Comparison of ENCODE assay signal across 23 cellular contexts in the genomic region with DNA sequence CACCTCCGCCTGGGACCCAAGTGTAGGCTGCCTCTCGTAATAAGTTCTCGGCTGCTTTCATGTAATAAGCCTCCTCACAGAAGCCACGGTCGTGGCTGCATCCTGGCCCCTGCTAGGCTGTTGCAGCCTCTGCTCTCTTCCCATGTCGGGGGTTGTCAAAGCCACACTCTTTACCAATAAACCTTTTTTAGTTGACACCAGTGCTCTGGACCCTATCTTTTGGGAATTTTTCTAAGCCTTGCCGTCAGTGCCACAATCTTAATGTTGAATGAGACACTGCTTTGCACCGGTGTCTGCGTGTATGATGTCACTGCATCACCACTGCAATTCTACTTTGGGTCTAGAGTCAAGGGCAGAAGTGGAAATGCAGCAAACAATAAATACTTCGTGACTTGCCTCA. TPM values are rescaled to one million over a fixed set of nuclear protein-coding genes. Genes with fewer than 3 reads are reported as not detected.
DNase-seq lines count a peak whose midpoint lies in the region; ATAC-seq and TF ChIP-seq lines count a peak whose summit lies in the region.
"Had no signal": no experiment of that assay in that cellular context is flagged by ENCODE, and none has a peak within 500 bp of the region (broad histone marks: within the 10 kb centered on the region; RNA-seq: fewer than 3 reads in every experiment).

No MANE protein-coding gene starts in this region.

- no peak for TF ChIP-seq POLR2A in uterus (IDR thresholded peaks at IDR 0.05)

- no peak for ATAC-seq in stimulated activated naive CD8-positive, alpha-beta T cell treated with anti-CD3 and anti-CD28 coated beads, Interleukin-15, Interleukin-2, amounts not matched to agents 100 U/mL and 50 U/mL, for 24 hours

- H3K9me3 Mint-ChIP-seq in stimulated activated naive CD8-positive, alpha-beta T cell treated with anti-CD3 and anti-CD28 coated beads, Interleukin-15, Interleukin-2, amounts not matched to agents 100 ng/mL and 50 ng/mL, for 24 hours, result no peaks in the 10 kb centered on the region

- peak overlapping the region; percentile 80 for H3K4me3 ChIP-seq in adipocyte (ENCODE audit: low read length)
- H3K4me3 ChIP-seq in uterus, result no peak overlapping the region
- H3K4me3 ChIP-seq: cardiac muscle cell had no signal

- H3K27me3 ChIP-seq in adipocyte (replicated peaks; ENCODE audit: control insufficient read depth, insufficient read depth, low read length) (no peaks in the 10 kb centered on the region), uterus (no peaks in the 10 kb centered on the region)
- H3K27me3 ChIP-seq: foreskin keratinocyte had no signal

- peaks cover 62% of the 10 kb centered on the region for H3K4me1 Mint-ChIP-seq in stimulated activated naive CD8-positive, alpha-beta T cell treated with anti-CD3 and anti-CD28 coated beads, Interleukin-15, Interleukin-2, amounts not matched to agents 100 ng/mL and 50 ng/mL, for 24 hours (ENCODE audit: low read depth)

- peak overlapping the region; percentile 84 for H3K27ac Mint-ChIP-seq in stimulated activated naive CD8-positive, alpha-beta T cell treated with anti-CD3 and anti-CD28 coated beads, Interleukin-15, Interleukin-2, amounts not matched to agents 100 ng/mL and 50 ng/mL, for 24 hours

- H3K36me3 Mint-ChIP-seq in stimulated activated naive CD8-positive, alpha-beta T cell treated with anti-CD3 and anti-CD28 coated beads, Interleukin-15, Interleukin-2, amounts not matched to agents 100 ng/mL and 50 ng/mL, for 24 hours (ENCODE audit: low read depth), result no peaks in the 10 kb centered on the region

- H3K27me3 Mint-ChIP-seq in stimulated activated naive CD8-positive, alpha-beta T cell treated with anti-CD3 and anti-CD28 coated beads, Interleukin-15, Interleukin-2, amounts not matched to agents 100 ng/mL and 50 ng/mL, for 24 hours, result no peaks in the 10 kb centered on the region

- no peak for TF ChIP-seq CTCF in uterus (IDR thresholded peaks at IDR 0.05)

- H3K9me3 ChIP-seq in adipocyte (ENCODE audit: control insufficient read depth, low read length), result no peaks in the 10 kb centered on the region
- no peaks in the 10 kb centered on the region for H3K9me3 ChIP-seq in uterus

- H3K4me1 ChIP-seq in adipocyte (ENCODE audit: control insufficient read depth, insufficient read depth, low read length) (peaks cover 37% of the 10 kb centered on the region), uterus (no peaks in the 10 kb centered on the region)

- H3K36me3 ChIP-seq in adipocyte (ENCODE audit: control insufficient read depth, insufficient read depth, low read length, severe bottlenecking) (no peaks in the 10 kb centered on the region), uterus (no peaks in the 10 kb centered on the region)
- H3K36me3 ChIP-seq: cardiac muscle cell, WERI-Rb-1 had no signal

- DNase-seq in DMS 273 (lab: John Stamatoyannopoulos, UW; ENCODE audit: unreplicated experiment) (peak; percentile 10), DMS 273 treated with DMSO at 0.1 percent for 48 hours (lab: John Stamatoyannopoulos, UW) (no peak), adipocyte (ENCODE audit: low read depth) (no peak), uterus (no peak), ecto neural progenitor cell (ENCODE audit: low spot score) (no peak), NCI-H524 (lab: John Stamatoyannopoulos, UW) (no peak)
- DNase-seq in stimulated activated naive CD8-positive, alpha-beta T cell treated with anti-CD3 and anti-CD28 coated beads, Interleukin-15, Interleukin-2, amounts not matched to agents 100 U/mL and 50 U/mL, for 24 hours, result no peak
- DNase-seq: Calu3; GOT3; kidney glomerular epithelial cell; NCI-H1048; NCI-H2081 treated with DMSO at 0.1 percent for 48 hours; posterior cingulate gyrus; stimulated activated CD4-positive, alpha-beta T cell treated with anti-CD3 and anti-CD28 coated beads, Interleukin-2, amount 100 ng/mL, for 24 hours; SW 1271; WERI-Rb-1 had no signal

- H3K9ac ChIP-seq in adipocyte (ENCODE audit: low read length), result peak overlapping the region; percentile 93

- intact Hi-C loops in uterus (cut with DNase I; ENCODE audit: low total_unique reads), result loop anchor here (2.0 kb wide), 1 partner anchor 285 kb away; no protein-coding TSS in a partner anchor

- peak overlapping the region; percentile 67 for H3K4me3 Mint-ChIP-seq in stimulated activated naive CD8-positive, alpha-beta T cell treated with anti-CD3 and anti-CD28 coated beads, Interleukin-15, Interleukin-2, amounts not matched to agents 100 ng/mL and 50 ng/mL, for 24 hours

- H3K27ac ChIP-seq in uterus, result peak overlapping the region; percentile 47 to 74
- H3K27ac ChIP-seq: 22Rv1, cardiac muscle cell, WERI-Rb-1 had no signal

RNA-seq across cellular contexts. Expression of a gene that starts 57.7 kb away (rescaled TPM):
- total RNA-seq in uterus, result not detected
- total RNA-seq: Calu3, cardiac muscle cell, dermis microvascular lymphatic vessel endothelial cell, HT1080, urinary bladder had no signal
